In the genomic region with DNA sequence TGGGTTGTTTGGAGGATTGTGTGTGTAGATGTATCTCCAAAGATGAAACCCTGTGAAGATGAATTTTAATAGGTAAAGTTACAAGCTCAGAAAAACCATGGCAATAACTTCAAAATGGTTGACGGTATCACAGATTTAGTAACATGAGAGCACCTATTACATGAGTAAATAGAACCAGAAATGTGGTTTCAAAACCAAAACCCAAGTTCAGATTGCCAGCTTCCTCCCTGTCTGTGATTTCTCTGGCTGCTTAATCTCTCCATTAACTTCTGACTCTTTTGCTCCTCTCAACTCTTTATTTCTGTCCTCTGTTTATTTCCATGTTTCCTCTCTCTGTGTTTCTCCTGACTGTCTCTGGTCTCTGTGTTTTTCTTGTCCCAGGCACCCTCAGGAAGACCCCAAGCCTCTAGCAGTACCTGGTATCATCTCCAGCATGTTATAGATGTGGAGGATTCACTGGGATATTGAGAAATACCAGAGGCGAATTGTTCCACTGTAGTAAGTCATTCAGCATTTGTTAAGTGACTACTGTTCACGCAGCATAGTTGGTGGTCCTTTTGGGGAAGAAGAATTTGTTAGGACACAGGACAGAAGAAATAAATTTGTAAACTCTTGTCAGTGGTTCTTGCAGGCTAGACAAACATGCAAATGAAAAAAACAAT, we compare ENCODE assay signal across 1 cellular context.
TF ChIP-seq lines count a peak whose summit lies in the region.

No MANE protein-coding gene starts in this region.

TF ChIP-seq in endothelial cell of umbilical vein, 7 proteins besides CTCF, POLR2A, EP300 and RAD21 (continued from another document):
- no peak for TF ChIP-seq FOS (IDR thresholded peaks at IDR 0.05; ENCODE audit: borderline replicate concordance, insufficient read depth, low read length)
- no peak for TF ChIP-seq GATA2 (IDR thresholded peaks at IDR 0.05; ENCODE audit: insufficient read depth, insufficient read length, low read depth, low read length)
- TF ChIP-seq MAX (IDR thresholded peaks at IDR 0.05; ENCODE audit: insufficient read depth, insufficient read length), result no peak
- no peak for TF ChIP-seq EZH2 (IDR thresholded peaks at IDR 0.05; ENCODE audit: borderline replicate concordance, low read depth, low read length, severe bottlenecking)
- TF ChIP-seq MYC (IDR thresholded peaks at IDR 0.05; ENCODE audit: low read depth, low read length), result no peak
